Comparison of ENCODE assay signal across 1 cellular context in the genomic region with DNA sequence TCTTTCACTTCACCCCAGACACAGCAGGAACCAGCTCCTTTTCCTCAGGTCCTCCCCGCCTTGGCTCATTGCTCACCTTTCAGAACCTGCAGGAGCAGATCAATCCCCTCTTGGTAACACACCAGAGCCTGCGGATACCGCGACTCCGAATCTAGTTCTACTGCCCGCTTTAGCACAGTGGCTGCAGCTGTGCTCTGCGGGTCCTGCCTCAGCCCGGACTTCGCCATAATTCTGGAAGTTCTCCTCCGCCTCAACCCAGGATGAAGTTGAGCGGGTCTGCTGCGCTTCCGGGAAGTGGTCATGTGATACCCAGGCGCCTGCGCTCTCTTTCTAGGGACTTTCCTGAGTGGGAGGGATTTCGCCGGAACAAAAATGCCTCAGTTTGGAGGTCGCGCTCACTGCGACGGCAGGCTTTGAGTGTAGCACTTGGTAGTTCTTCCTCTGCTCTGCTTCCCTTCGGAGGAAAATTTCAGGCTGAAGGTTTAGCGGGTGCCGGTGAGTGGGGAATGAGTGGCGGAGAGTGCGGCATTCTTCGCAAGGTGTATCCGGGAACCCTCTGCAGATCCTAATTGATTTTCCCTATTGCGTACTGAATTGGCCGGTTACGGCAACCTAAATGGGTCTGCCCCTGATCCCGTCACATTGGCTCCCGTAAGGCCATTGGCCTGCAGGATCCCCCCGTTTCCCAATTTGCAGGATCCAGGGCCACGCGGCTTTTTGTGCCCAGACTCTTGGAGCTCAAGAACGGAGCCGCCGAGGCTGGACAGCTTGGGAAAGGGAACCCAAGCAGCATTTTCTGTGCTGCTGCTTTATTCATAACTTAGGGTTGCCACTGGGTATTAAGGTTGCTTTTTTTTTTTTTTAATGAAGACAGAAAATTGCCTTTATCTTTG.
TF ChIP-seq lines count a peak whose summit lies in the region.

A gene (minus strand): TSS at position 304 of the 893 bp plus-strand sequence. CDS start 77 bp downstream, at position 227.
A gene (plus strand): TSS at position 430 of the 893 bp plus-strand sequence. CDS start 5,020 bp downstream, outside the sequence.

TF ChIP-seq in HepG2, 621 proteins besides CTCF, POLR2A, EP300 and RAD21 (continued from another document and continues in another):
- TF ChIP-seq MLLT10 (CRISPR knock-in tag; IDR thresholded peaks at IDR 0.05) (no peak), FOSL2 (CRISPR knock-in tag; IDR thresholded peaks at IDR 0.05) (peak; percentile 70), GPN1 (CRISPR knock-in tag; IDR thresholded peaks at IDR 0.05; ENCODE audit: borderline replicate concordance) (0 out of 2 replicates have a peak, but pooled peaks have one; percentile 16), KMT2A (CRISPR knock-in tag; IDR thresholded peaks at IDR 0.05) (peak; percentile 99), ZNF672 (CRISPR knock-in tag; IDR thresholded peaks at IDR 0.05) (no peak), CBX1 (IDR thresholded peaks at IDR 0.05; ENCODE audit: low read depth) (peak; percentile 89), ASH2L (IDR thresholded peaks at IDR 0.05; ENCODE audit: insufficient read length, low read depth, low read length) (peak; percentile 100), U2AF1 (optimal IDR thresholded peaks at IDR 0.05; ENCODE audit: low read depth, low read length) (peak; percentile 94), ZFYVE20 (CRISPR knock-in tag; IDR thresholded peaks at IDR 0.05; ENCODE audit: borderline replicate concordance, low read depth) (no peak), ATM (IDR thresholded peaks at IDR 0.05; ENCODE audit: borderline replicate concordance) (no peak), ZNF446 (CRISPR knock-in tag; IDR thresholded peaks at IDR 0.05) (peak; percentile 79; the same call in 1 of the 2 replicates), ZNF776 (CRISPR knock-in tag; IDR thresholded peaks at IDR 0.05) (peak; percentile 26; the same call in 1 of the 2 replicates), ZNF441 (CRISPR knock-in tag; IDR thresholded peaks at IDR 0.05; ENCODE audit: borderline replicate concordance) (peak; percentile 80), ZNF564 (CRISPR knock-in tag; IDR thresholded peaks at IDR 0.05) (peak; percentile 2; the same call in 1 of the 2 replicates), BORCS8-MEF2B (CRISPR knock-in tag; IDR thresholded peaks at IDR 0.05) (peak; percentile 87), SRSF9 (IDR thresholded peaks at IDR 0.05; ENCODE audit: borderline replicate concordance, insufficient read depth, low read depth, low read length, poor library complexity, severe bottlenecking) (no peak), ZNF382 (CRISPR knock-in tag; IDR thresholded peaks at IDR 0.05; ENCODE audit: borderline replicate concordance) (no peak), CEBPG (CRISPR knock-in tag; IDR thresholded peaks at IDR 0.05) (peak; percentile 15; the same call in 1 of the 2 replicates), ARNTL (CRISPR knock-in tag; IDR thresholded peaks at IDR 0.05) (peak; percentile 76; the same call in 1 of the 2 replicates), YEATS4 (CRISPR knock-in tag; IDR thresholded peaks at IDR 0.05; ENCODE audit: borderline replicate concordance) (peak; percentile 97), ETV5 (CRISPR knock-in tag; IDR thresholded peaks at IDR 0.05; ENCODE audit: borderline replicate concordance) (peak; percentile 91), ZNF326 (CRISPR knock-in tag; IDR thresholded peaks at IDR 0.05; ENCODE audit: borderline replicate concordance) (no peak), NFE2L1 (CRISPR knock-in tag; IDR thresholded peaks at IDR 0.05; ENCODE audit: borderline replicate concordance) (peak; percentile 50; the same call in 1 of the 2 replicates), SIX4 (CRISPR knock-in tag; IDR thresholded peaks at IDR 0.05) (peak; percentile 76; the same call in 1 of the 2 replicates), ZNF703 (CRISPR knock-in tag; IDR thresholded peaks at IDR 0.05; ENCODE audit: borderline replicate concordance) (peak; percentile 58), MXI1 (IDR thresholded peaks at IDR 0.05; ENCODE audit: borderline replicate concordance, low read depth, low read length) (peak; percentile 90; the same call in 2 of the 3 replicates), ZNF577 (CRISPR knock-in tag; IDR thresholded peaks at IDR 0.05; ENCODE audit: borderline replicate concordance, low read depth) (0 out of 2 replicates have a peak, but pooled peaks have one; percentile 45), ZSCAN12 (CRISPR knock-in tag; IDR thresholded peaks at IDR 0.05) (no peak), GTF2F1 (IDR thresholded peaks at IDR 0.05; ENCODE audit: low read length) (peak; percentile 95), ZNF354B (CRISPR knock-in tag; IDR thresholded peaks at IDR 0.05) (no peak), SRSF1 (optimal IDR thresholded peaks at IDR 0.05; ENCODE audit: low read depth, low read length) (peak; percentile 95), ZNF530 (CRISPR knock-in tag; IDR thresholded peaks at IDR 0.05; ENCODE audit: low read depth) (no peak)
- TF ChIP-seq, protein P1, sequence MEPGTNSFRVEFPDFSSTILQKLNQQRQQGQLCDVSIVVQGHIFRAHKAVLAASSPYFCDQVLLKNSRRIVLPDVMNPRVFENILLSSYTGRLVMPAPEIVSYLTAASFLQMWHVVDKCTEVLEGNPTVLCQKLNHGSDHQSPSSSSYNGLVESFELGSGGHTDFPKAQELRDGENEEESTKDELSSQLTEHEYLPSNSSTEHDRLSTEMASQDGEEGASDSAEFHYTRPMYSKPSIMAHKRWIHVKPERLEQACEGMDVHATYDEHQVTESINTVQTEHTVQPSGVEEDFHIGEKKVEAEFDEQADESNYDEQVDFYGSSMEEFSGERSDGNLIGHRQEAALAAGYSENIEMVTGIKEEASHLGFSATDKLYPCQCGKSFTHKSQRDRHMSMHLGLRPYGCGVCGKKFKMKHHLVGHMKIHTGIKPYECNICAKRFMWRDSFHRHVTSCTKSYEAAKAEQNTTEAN (CRISPR knock-in tag; conservative IDR thresholded peaks at IDR 0.05) = peak; percentile 70; the same call in 1 of the 2 replicates
- TF ChIP-seq, protein P2, sequence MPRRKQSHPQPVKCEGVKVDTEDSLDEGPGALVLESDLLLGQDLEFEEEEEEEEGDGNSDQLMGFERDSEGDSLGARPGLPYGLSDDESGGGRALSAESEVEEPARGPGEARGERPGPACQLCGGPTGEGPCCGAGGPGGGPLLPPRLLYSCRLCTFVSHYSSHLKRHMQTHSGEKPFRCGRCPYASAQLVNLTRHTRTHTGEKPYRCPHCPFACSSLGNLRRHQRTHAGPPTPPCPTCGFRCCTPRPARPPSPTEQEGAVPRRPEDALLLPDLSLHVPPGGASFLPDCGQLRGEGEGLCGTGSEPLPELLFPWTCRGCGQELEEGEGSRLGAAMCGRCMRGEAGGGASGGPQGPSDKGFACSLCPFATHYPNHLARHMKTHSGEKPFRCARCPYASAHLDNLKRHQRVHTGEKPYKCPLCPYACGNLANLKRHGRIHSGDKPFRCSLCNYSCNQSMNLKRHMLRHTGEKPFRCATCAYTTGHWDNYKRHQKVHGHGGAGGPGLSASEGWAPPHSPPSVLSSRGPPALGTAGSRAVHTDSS (CRISPR knock-in tag; conservative IDR thresholded peaks at IDR 0.05) = no peak
- TF ChIP-seq, protein P3, sequence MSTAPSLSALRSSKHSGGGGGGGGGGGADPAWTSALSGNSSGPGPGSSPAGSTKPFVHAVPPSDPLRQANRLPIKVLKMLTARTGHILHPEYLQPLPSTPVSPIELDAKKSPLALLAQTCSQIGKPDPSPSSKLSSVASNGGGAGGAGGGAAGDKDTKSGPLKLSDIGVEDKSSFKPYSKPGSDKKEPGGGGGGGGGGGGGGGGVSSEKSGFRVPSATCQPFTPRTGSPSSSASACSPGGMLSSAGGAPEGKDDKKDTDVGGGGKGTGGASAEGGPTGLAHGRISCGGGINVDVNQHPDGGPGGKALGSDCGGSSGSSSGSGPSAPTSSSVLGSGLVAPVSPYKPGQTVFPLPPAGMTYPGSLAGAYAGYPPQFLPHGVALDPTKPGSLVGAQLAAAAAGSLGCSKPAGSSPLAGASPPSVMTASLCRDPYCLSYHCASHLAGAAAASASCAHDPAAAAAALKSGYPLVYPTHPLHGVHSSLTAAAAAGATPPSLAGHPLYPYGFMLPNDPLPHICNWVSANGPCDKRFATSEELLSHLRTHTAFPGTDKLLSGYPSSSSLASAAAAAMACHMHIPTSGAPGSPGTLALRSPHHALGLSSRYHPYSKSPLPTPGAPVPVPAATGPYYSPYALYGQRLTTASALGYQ (CRISPR knock-in tag; IDR thresholded peaks at IDR 0.05) = peak; percentile 78
- TF ChIP-seq, protein P4, sequence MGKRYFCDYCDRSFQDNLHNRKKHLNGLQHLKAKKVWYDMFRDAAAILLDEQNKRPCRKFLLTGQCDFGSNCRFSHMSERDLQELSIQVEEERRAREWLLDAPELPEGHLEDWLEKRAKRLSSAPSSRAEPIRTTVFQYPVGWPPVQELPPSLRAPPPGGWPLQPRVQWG (CRISPR knock-in tag; IDR thresholded peaks at IDR 0.05; ENCODE audit: borderline replicate concordance, low read depth) = no peak
- TF ChIP-seq, protein P5, sequence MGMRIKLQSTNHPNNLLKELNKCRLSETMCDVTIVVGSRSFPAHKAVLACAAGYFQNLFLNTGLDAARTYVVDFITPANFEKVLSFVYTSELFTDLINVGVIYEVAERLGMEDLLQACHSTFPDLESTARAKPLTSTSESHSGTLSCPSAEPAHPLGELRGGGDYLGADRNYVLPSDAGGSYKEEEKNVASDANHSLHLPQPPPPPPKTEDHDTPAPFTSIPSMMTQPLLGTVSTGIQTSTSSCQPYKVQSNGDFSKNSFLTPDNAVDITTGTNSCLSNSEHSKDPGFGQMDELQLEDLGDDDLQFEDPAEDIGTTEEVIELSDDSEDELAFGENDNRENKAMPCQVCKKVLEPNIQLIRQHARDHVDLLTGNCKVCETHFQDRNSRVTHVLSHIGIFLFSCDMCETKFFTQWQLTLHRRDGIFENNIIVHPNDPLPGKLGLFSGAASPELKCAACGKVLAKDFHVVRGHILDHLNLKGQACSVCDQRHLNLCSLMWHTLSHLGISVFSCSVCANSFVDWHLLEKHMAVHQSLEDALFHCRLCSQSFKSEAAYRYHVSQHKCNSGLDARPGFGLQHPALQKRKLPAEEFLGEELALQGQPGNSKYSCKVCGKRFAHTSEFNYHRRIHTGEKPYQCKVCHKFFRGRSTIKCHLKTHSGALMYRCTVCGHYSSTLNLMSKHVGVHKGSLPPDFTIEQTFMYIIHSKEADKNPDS (CRISPR knock-in tag; IDR thresholded peaks at IDR 0.05) = no peak
- TF ChIP-seq, protein P6, sequence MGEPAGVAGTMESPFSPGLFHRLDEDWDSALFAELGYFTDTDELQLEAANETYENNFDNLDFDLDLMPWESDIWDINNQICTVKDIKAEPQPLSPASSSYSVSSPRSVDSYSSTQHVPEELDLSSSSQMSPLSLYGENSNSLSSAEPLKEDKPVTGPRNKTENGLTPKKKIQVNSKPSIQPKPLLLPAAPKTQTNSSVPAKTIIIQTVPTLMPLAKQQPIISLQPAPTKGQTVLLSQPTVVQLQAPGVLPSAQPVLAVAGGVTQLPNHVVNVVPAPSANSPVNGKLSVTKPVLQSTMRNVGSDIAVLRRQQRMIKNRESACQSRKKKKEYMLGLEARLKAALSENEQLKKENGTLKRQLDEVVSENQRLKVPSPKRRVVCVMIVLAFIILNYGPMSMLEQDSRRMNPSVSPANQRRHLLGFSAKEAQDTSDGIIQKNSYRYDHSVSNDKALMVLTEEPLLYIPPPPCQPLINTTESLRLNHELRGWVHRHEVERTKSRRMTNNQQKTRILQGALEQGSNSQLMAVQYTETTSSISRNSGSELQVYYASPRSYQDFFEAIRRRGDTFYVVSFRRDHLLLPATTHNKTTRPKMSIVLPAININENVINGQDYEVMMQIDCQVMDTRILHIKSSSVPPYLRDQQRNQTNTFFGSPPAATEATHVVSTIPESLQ (CRISPR knock-in tag; conservative IDR thresholded peaks at IDR 0.05) = peak; percentile 41; the same call in 1 of the 2 replicates
- TF ChIP-seq, protein P7, sequence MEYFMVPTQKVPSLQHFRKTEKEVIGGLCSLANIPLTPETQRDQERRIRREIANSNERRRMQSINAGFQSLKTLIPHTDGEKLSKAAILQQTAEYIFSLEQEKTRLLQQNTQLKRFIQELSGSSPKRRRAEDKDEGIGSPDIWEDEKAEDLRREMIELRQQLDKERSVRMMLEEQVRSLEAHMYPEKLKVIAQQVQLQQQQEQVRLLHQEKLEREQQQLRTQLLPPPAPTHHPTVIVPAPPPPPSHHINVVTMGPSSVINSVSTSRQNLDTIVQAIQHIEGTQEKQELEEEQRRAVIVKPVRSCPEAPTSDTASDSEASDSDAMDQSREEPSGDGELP (IDR thresholded peaks at IDR 0.05; ENCODE audit: borderline replicate concordance, low read depth) = 0 out of 2 replicates have a peak, but pooled peaks have one; percentile 42
- TF ChIP-seq, protein P8, sequence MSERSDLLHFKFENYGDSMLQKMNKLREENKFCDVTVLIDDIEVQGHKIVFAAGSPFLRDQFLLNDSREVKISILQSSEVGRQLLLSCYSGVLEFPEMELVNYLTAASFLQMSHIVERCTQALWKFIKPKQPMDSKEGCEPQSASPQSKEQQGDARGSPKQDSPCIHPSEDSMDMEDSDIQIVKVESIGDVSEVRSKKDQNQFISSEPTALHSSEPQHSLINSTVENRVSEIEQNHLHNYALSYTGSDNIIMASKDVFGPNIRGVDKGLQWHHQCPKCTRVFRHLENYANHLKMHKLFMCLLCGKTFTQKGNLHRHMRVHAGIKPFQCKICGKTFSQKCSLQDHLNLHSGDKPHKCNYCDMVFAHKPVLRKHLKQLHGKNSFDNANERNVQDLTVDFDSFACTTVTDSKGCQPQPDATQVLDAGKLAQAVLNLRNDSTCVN (CRISPR knock-in tag; IDR thresholded peaks at IDR 0.05; ENCODE audit: borderline replicate concordance) = peak; percentile 87; the same call in 1 of the 2 replicates
- TF ChIP-seq, protein P9, sequence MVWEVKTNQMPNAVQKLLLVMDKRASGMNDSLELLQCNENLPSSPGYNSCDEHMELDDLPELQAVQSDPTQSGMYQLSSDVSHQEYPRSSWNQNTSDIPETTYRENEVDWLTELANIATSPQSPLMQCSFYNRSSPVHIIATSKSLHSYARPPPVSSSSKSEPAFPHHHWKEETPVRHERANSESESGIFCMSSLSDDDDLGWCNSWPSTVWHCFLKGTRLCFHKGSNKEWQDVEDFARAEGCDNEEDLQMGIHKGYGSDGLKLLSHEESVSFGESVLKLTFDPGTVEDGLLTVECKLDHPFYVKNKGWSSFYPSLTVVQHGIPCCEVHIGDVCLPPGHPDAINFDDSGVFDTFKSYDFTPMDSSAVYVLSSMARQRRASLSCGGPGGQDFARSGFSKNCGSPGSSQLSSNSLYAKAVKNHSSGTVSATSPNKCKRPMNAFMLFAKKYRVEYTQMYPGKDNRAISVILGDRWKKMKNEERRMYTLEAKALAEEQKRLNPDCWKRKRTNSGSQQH (CRISPR knock-in tag; IDR thresholded peaks at IDR 0.05; ENCODE audit: low read depth) = peak; percentile 98
- TF ChIP-seq, protein P10, sequence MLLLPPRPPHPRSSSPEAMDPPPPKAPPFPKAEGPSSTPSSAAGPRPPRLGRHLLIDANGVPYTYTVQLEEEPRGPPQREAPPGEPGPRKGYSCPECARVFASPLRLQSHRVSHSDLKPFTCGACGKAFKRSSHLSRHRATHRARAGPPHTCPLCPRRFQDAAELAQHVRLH (CRISPR knock-in tag; IDR thresholded peaks at IDR 0.05; ENCODE audit: borderline replicate concordance, low read depth) = peak; percentile 98
- TF ChIP-seq, protein P11, sequence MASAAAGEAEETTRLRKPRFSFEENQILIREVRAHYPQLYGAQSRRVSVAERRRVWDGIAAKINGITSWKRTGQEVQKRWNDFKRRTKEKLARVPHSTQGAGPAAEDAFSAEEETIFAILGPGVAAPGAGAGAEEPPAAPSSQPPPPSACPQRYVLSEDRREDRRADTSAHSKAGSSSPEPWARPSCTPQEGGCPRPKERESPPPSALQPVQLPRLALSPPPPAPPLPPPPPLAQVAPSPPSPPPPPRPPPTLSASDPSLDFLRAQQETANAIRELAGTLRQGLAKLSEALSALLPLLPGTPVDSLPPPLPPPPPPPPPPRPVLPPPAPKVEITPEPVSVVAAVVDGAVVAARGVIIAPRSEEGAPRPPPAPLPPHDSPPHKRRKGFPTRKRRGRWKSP (CRISPR knock-in tag; IDR thresholded peaks at IDR 0.05) = peak; percentile 62
